In genomic region chr11:14021738-14022137, GRCh38 we compare ENCODE assay signal across 25 cellular contexts. TPM values are rescaled to one million over a fixed set of nuclear protein-coding genes. Genes with fewer than 3 reads are reported as not detected.
"Had no signal": no experiment of that assay in that cellular context is flagged by ENCODE, and none has a peak within 500 bp of the region (broad histone marks: within the 10 kb centered on the region; RNA-seq: fewer than 3 reads in every experiment).

No MANE protein-coding gene starts in this region.

- H3K27me3 ChIP-seq: brain microvascular endothelial cell, gastroesophageal sphincter, hepatocyte, right lobe of liver had no signal

- H3K36me3 Mint-ChIP-seq: activated CD4-positive, alpha-beta memory T cell treated with anti-CD3 and anti-CD28 coated beads for 36 hours; natural killer cell treated with Interleukin-12 subunit alpha and Interleukin-12 subunit beta and Interleukin-15 and Interleukin-18, amount 100 ng/mL, for 72 hours had no signal

- H3K4me3 ChIP-seq: gastroesophageal sphincter, hepatocyte, mucosa of descending colon, right lobe of liver, thoracic aorta had no signal

- H2AFZ ChIP-seq: hepatocyte had no signal

- H3K79me2 ChIP-seq: hepatocyte had no signal

- H3K36me3 ChIP-seq: brain microvascular endothelial cell, gastroesophageal sphincter, neutrophil, right lobe of liver, thoracic aorta, WERI-Rb-1 had no signal

- H3K27ac ChIP-seq: brain microvascular endothelial cell, gastroesophageal sphincter, hepatocyte, neutrophil, right lobe of liver, thoracic aorta, WERI-Rb-1 had no signal

- H3K9me3 ChIP-seq: gastroesophageal sphincter, mucosa of descending colon, neutrophil, right lobe of liver, thoracic aorta had no signal

- H3K4me3 Mint-ChIP-seq: activated CD4-positive, alpha-beta memory T cell treated with anti-CD3 and anti-CD28 coated beads for 36 hours; natural killer cell treated with Interleukin-12 subunit alpha and Interleukin-12 subunit beta and Interleukin-15 and Interleukin-18, amount 100 ng/mL, for 72 hours had no signal

- ATAC-seq: activated CD4-positive, CD25-positive, alpha-beta regulatory T cell treated with anti-CD3 and anti-CD28 coated beads, Interleukin-2, amount 50 U/mL, for 24 hours; gastroesophageal sphincter; left ventricle myocardium superior; mucosa of descending colon; natural killer cell treated with Interleukin-12 subunit alpha and Interleukin-12 subunit beta and Interleukin-15 and Interleukin-18, amount 100 ng/mL, for 72 hours; right lobe of liver; stimulated activated naive CD8-positive, alpha-beta T cell treated with anti-CD3 and anti-CD28 coated beads, Interleukin-15, Interleukin-2, amounts not matched to agents 100 U/mL and 50 U/mL, for 24 hours had no signal

- H3K4me1 ChIP-seq: right lobe of liver had no signal

- H3K9me3 Mint-ChIP-seq: activated CD4-positive, alpha-beta memory T cell treated with anti-CD3 and anti-CD28 coated beads for 36 hours; natural killer cell treated with Interleukin-12 subunit alpha and Interleukin-12 subunit beta and Interleukin-15 and Interleukin-18, amount 100 ng/mL, for 72 hours had no signal

- DNase-seq: activated CD4-positive, alpha-beta memory T cell treated with anti-CD3 and anti-CD28 coated beads for 36 hours; activated CD4-positive, alpha-beta T cell treated with anti-CD3 and anti-CD28 coated beads for 48 hours; activated CD8-positive, alpha-beta memory T cell treated with anti-CD3 and anti-CD28 coated beads, Interleukin-2, amount 50 U/mL, for 4 hours; activated gamma-delta T cell treated with Interleukin-2 at 50 U/mL for 16 hours; activated naive CD4-positive, alpha-beta T cell treated with anti-CD3 and anti-CD28 coated beads, Interleukin-2, amount 50 U/mL, for 16 hours; activated T-cell treated with anti-CD3 and anti-CD28 coated beads, Interleukin-2, amount 50 U/mL, for 1 hour; amniotic stem cell; brain microvascular endothelial cell; cortex of kidney; left cardiac atrium; left ventricle myocardium superior; mucosa of descending colon; right lobe of liver; stimulated activated CD4-positive, alpha-beta T cell treated with anti-CD3 and anti-CD28 coated beads, Interleukin-4, amount 100 ng/mL, for 1 hour; stimulated activated naive CD8-positive, alpha-beta T cell treated with anti-CD3 and anti-CD28 coated beads, Interleukin-15, Interleukin-2, amounts not matched to agents 100 U/mL and 50 U/mL, for 24 hours; trophoblast cell; WERI-Rb-1 had no signal

- H3K27me3 Mint-ChIP-seq: activated CD4-positive, alpha-beta memory T cell treated with anti-CD3 and anti-CD28 coated beads for 36 hours had no signal

- H3K27ac Mint-ChIP-seq: activated CD4-positive, alpha-beta memory T cell treated with anti-CD3 and anti-CD28 coated beads for 36 hours; natural killer cell treated with Interleukin-12 subunit alpha and Interleukin-12 subunit beta and Interleukin-15 and Interleukin-18, amount 100 ng/mL, for 72 hours had no signal

- H3K4me2 ChIP-seq: hepatocyte had no signal

RNA-seq across cellular contexts. Expression of gene SPON1, which starts 59.2 kb away (rescaled TPM):
- polyA plus RNA-seq: endothelial cell of umbilical vein, keratinocyte had no signal
